Comparison of ENCODE assay signal across 20 cellular contexts in the genomic region with DNA sequence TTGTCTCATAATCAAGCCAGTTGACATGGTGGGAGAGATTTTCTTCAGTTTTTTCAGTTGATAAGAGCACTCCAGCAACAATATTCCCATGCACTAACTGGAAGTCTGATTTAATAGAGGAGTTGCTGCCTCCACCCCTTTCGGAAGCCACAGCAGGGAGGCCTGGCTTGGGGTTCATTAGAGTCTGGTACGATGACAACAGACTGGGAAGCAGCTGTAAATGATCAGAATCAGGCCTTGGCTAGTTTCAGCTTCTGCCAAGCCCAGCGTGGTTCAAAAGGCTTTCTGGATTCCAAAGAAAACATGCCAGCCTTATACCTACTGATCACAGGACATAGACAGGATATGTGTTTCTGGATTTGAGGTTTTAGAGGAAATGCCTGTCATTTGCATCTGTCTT.
DNase-seq lines count a peak whose midpoint lies in the region; ATAC-seq and TF ChIP-seq lines count a peak whose summit lies in the region.
"Had no signal": no experiment of that assay in that cellular context is flagged by ENCODE, and none has a peak within 500 bp of the region (broad histone marks: within the 10 kb centered on the region; RNA-seq: fewer than 3 reads in every experiment).

No MANE protein-coding gene starts in this region.

- no peak for TF ChIP-seq CTCF in nephron progenitor cell (IDR thresholded peaks at IDR 0.05)

- peak; percentile 50 for ATAC-seq in Right ventricle myocardium inferior
- ATAC-seq in HG02981 (IDR thresholded peaks at IDR 0.05; ENCODE audit: unreplicated experiment): no peak
- ATAC-seq: activated CD8-positive, alpha-beta T cell treated with anti-CD3 and anti-CD28 coated beads, Interleukin-2, amount 10 ng/mL, durations not matched to agents 7 days and 5 days; activated naive CD8-positive, alpha-beta T cell treated with anti-CD3 and anti-CD28 coated beads, Interleukin-2, amount 50 U/mL, for 24 hours; activated T-cell treated with anti-CD3 and anti-CD28 coated beads, Interleukin-2, amount 50 U/mL, for 72 hours; GM12878; T-helper 17 cell had no signal

- H3K27me3 Mint-ChIP-seq in nephron progenitor cell (ENCODE audit: low read depth, poor library complexity): no peaks in the 10 kb centered on the region
- H3K27me3 Mint-ChIP-seq: CD4-positive, alpha-beta T cell had no signal

- H3K36me3 Mint-ChIP-seq in nephron progenitor cell (ENCODE audit: low read depth): no peaks in the 10 kb centered on the region

- no peak overlapping the region for H3K4me3 Mint-ChIP-seq in nephron progenitor cell
- H3K4me3 Mint-ChIP-seq: activated CD8-positive, alpha-beta T cell treated with anti-CD3 and anti-CD28 coated beads, Interleukin-2, amount 10 ng/mL, durations not matched to agents 7 days and 5 days; activated naive CD8-positive, alpha-beta T cell treated with anti-CD3 and anti-CD28 coated beads, Interleukin-2, amount 50 U/mL, for 24 hours; activated T-cell treated with anti-CD3 and anti-CD28 coated beads, Interleukin-2, amount 50 U/mL, for 72 hours; CD4-positive, alpha-beta T cell; T-helper 17 cell had no signal

- no peak overlapping the region for H3K27ac Mint-ChIP-seq in nephron progenitor cell
- H3K27ac Mint-ChIP-seq: activated CD8-positive, alpha-beta T cell treated with anti-CD3 and anti-CD28 coated beads, Interleukin-2, amount 10 ng/mL, durations not matched to agents 7 days and 5 days; activated naive CD8-positive, alpha-beta T cell treated with anti-CD3 and anti-CD28 coated beads, Interleukin-2, amount 50 U/mL, for 24 hours; activated T-cell treated with anti-CD3 and anti-CD28 coated beads, Interleukin-2, amount 50 U/mL, for 72 hours; CD4-positive, alpha-beta T cell; T-helper 17 cell had no signal

- DNase-seq in Right ventricle myocardium inferior (ENCODE audit: missing footprints) (peak; percentile 55), cardiac septum (ENCODE audit: low spot score) (no peak), dedifferentiated amniotic fluid mesenchymal stem cell (ENCODE audit: extremely low spot score) (peak; percentile 19), hepatic stellate cell (ENCODE audit: low spot score) (peak; percentile 0), D341Med (ENCODE audit: low spot score) (no peak), nephron progenitor cell (no peak), posterior vena cava (ENCODE audit: low spot score) (no peak)
- DNase-seq: activated CD8-positive, alpha-beta T cell treated with anti-CD3 and anti-CD28 coated beads, Interleukin-2, amount 10 ng/mL, durations not matched to agents 7 days and 5 days; activated naive CD8-positive, alpha-beta T cell treated with anti-CD3 and anti-CD28 coated beads, Interleukin-2, amount 50 U/mL, for 24 hours; activated T-cell treated with anti-CD3 and anti-CD28 coated beads, Interleukin-2, amount 50 U/mL, for 72 hours; CD4-positive, alpha-beta T cell; colonic mucosa; H7; midbrain; NCI-H2029; NCI-H510A treated with DMSO at 0.1 percent for 48 hours; T-helper 17 cell; transverse colon had no signal

- H3K4me1 Mint-ChIP-seq in nephron progenitor cell: peaks cover 5% of the 10 kb centered on the region
- H3K4me1 Mint-ChIP-seq: activated naive CD8-positive, alpha-beta T cell treated with anti-CD3 and anti-CD28 coated beads, Interleukin-2, amount 50 U/mL, for 24 hours had no signal

- intact Hi-C loops in Right ventricle myocardium inferior (cut with DNase I): loop anchor here (10.0 kb wide), 2 partner anchors 191 to 269 kb away; partner anchors contain the start of gene CSTF2T
- intact Hi-C loops in cardiac septum (cut with DNase I): no loop called here
- intact Hi-C loops in posterior vena cava (cut with DNase I): loop anchor here in 1 of 2 donors (10.0 kb wide), 1 partner anchor 351 kb away; the partner anchor contains the start of gene PRKG1

- no peaks in the 10 kb centered on the region for H3K9me3 Mint-ChIP-seq in nephron progenitor cell
- H3K9me3 Mint-ChIP-seq: activated naive CD8-positive, alpha-beta T cell treated with anti-CD3 and anti-CD28 coated beads, Interleukin-2, amount 50 U/mL, for 24 hours; activated T-cell treated with anti-CD3 and anti-CD28 coated beads, Interleukin-2, amount 50 U/mL, for 72 hours; CD4-positive, alpha-beta T cell had no signal

Comparison
In these comparisons a context has a peak if more than half of its experiments do, and no peak if none do; other contexts are left out.
1. DNase-seq: peak in Right ventricle myocardium inferior (single experiment), dedifferentiated amniotic fluid mesenchymal stem cell (single experiment) and hepatic stellate cell (single experiment); none in cardiac septum (single experiment), D341Med (single experiment), nephron progenitor cell (single experiment) and posterior vena cava (single experiment).